9 cellular contexts compared by ENCODE assay signal in the genomic region with DNA sequence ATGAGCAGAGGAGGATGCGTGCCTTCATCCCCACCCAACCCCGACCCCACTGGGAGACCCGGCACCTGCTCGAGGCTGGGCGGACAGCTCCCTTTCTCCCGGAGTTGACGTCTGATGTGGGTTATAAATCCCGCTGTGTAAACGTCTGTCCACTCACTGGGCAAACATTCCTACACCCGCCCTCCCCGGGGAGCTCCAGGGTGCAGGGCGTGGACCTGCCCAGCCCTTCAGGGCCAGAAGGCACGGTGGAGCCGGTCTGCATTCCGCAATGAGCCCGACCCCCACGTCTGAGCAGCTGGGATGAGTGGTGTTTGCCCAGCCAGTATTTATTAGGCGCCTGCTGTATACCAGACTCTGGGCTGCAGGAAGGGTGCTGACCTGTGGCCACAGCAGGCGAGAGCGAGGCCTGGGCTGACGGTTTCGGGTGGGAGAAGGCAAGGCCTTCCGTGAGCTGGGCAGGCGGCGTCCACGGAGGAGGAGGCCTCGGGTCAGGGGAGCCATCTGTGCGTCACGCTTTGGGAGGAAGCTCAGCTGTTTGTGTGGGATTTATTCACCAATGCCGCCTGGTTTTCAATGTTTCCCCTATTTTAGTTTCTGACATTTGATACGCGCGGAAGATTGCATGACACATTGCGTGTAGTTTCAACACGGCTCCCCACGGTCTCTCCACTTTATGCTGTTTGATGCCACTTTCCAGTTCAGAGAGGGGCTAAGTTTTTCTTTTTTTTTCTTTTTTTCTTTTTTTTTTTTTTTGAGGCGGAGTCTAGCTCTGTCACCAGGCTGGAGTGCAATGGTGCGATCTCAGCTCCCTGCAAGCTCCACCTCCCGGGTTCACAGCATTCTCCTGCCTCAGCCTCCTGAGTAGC. TPM values are rescaled to one million over a fixed set of nuclear protein-coding genes. Genes with fewer than 3 reads are reported as not detected.
DNase-seq lines count a peak whose midpoint lies in the region; ATAC-seq lines count a peak whose summit lies in the region.
"Had no signal": no experiment of that assay in that cellular context is flagged by ENCODE, and none has a peak within 500 bp of the region (broad histone marks: within the 10 kb centered on the region; RNA-seq: fewer than 3 reads in every experiment).

No MANE protein-coding gene starts in this region.

- H3K27ac ChIP-seq in naive thymus-derived CD4-positive, alpha-beta T cell (ENCODE audit: low read depth, low read length): no peak overlapping the region
- H3K27ac ChIP-seq: thoracic aorta had no signal

- H3K9me3 Mint-ChIP-seq in naive thymus-derived CD4-positive, alpha-beta T cell: peaks cover 0 to 8% (median 0%) of the 10 kb centered on the region in 11 donors
- H3K9me3 Mint-ChIP-seq in activated CD4-positive, alpha-beta T cell treated with anti-CD3 and anti-CD28 coated beads for 36 hours (ENCODE audit: low read depth): no peaks in the 10 kb centered on the region

- H3K27me3 Mint-ChIP-seq in naive thymus-derived CD4-positive, alpha-beta T cell: peaks cover 0 to 3% (median 0%) of the 10 kb centered on the region in 5 donors
- H3K27me3 Mint-ChIP-seq in activated CD4-positive, alpha-beta T cell treated with anti-CD3 and anti-CD28 coated beads for 36 hours: no peaks in the 10 kb centered on the region

- no peaks in the 10 kb centered on the region for H3K36me3 Mint-ChIP-seq in naive thymus-derived CD4-positive, alpha-beta T cell
- no peaks in the 10 kb centered on the region for H3K36me3 Mint-ChIP-seq in activated CD4-positive, alpha-beta T cell treated with anti-CD3 and anti-CD28 coated beads for 36 hours (ENCODE audit: low read depth)

- no peaks in the 10 kb centered on the region for H3K4me1 Mint-ChIP-seq in naive thymus-derived CD4-positive, alpha-beta T cell
- peaks cover 3% of the 10 kb centered on the region for H3K4me1 Mint-ChIP-seq in activated CD4-positive, alpha-beta T cell treated with anti-CD3 and anti-CD28 coated beads for 36 hours

- intact Hi-C loops in naive thymus-derived CD4-positive, alpha-beta T cell (cut with micrococcal nuclease): no loop called here
- intact Hi-C loops in activated CD4-positive, alpha-beta T cell treated with anti-CD3 and anti-CD28 coated beads for 36 hours (cut with DNase I, micrococcal nuclease): no loop called here

- no peak overlapping the region for H3K27ac Mint-ChIP-seq in naive thymus-derived CD4-positive, alpha-beta T cell
- H3K27ac Mint-ChIP-seq in activated CD4-positive, alpha-beta T cell treated with anti-CD3 and anti-CD28 coated beads for 36 hours: no peak overlapping the region

- POLR2A ChIA-PET in naive thymus-derived CD4-positive, alpha-beta T cell (lab: Charles Lee): no interaction called here
- POLR2A ChIA-PET in activated CD4-positive, alpha-beta T cell treated with anti-CD3 and anti-CD28 coated beads for 36 hours (lab: Charles Lee): no interaction called here

- ATAC-seq in naive thymus-derived CD4-positive, alpha-beta T cell: peak; percentile 73
- no peak for ATAC-seq in activated CD4-positive, alpha-beta T cell treated with anti-CD3 and anti-CD28 coated beads for 36 hours

- H3K4me1 ChIP-seq in endocrine pancreas (ENCODE audit: control insufficient read depth, insufficient read depth, low read length): no peaks in the 10 kb centered on the region
- no peaks in the 10 kb centered on the region for H3K4me1 ChIP-seq in naive thymus-derived CD4-positive, alpha-beta T cell (ENCODE audit: control insufficient read depth in 2 of 2, insufficient read depth in 2 of 2, low read length in 2 of 2)

- H3K4me3 Mint-ChIP-seq in naive thymus-derived CD4-positive, alpha-beta T cell: no peak overlapping the region
- H3K4me3 Mint-ChIP-seq in activated CD4-positive, alpha-beta T cell treated with anti-CD3 and anti-CD28 coated beads for 36 hours: no peak overlapping the region

- H3K27me3 ChIP-seq in endocrine pancreas (ENCODE audit: control insufficient read depth, insufficient read depth, low read length): no peaks in the 10 kb centered on the region
- no peaks in the 10 kb centered on the region for H3K27me3 ChIP-seq in naive thymus-derived CD4-positive, alpha-beta T cell (ENCODE audit: control insufficient read depth in 2 of 2, insufficient read depth in 2 of 2, low read length in 2 of 2)

- H3K9me3 ChIP-seq in endocrine pancreas (ENCODE audit: control insufficient read depth, low read length): no peaks in the 10 kb centered on the region
- H3K9me3 ChIP-seq in naive thymus-derived CD4-positive, alpha-beta T cell (ENCODE audit: control insufficient read depth in 2 of 3, low read length in 3 of 3): peaks cover 0 to 9% (median 0%) of the 10 kb centered on the region in 3 experiments

- peak overlapping the region; percentile 49 for H3K9ac ChIP-seq in endocrine pancreas (ENCODE audit: control insufficient read depth, insufficient read depth, low read length)

- peaks cover 3% of the 10 kb centered on the region for H3K36me3 ChIP-seq in endocrine pancreas (ENCODE audit: control insufficient read depth, insufficient read depth, low read length)
- H3K36me3 ChIP-seq in naive thymus-derived CD4-positive, alpha-beta T cell (ENCODE audit: control insufficient read depth in 2 of 3, insufficient read depth in 3 of 3, low read length in 3 of 3): no peaks in the 10 kb centered on the region
- H3K36me3 ChIP-seq: thoracic aorta had no signal

- H3K4me3 ChIP-seq in endocrine pancreas (ENCODE audit: control insufficient read depth, insufficient read depth, low read length): peak overlapping the region; percentile 15
- no peak overlapping the region for H3K4me3 ChIP-seq in naive thymus-derived CD4-positive, alpha-beta T cell (ENCODE audit: low read length)
- H3K4me3 ChIP-seq: thoracic aorta had no signal

- peak; percentile 14 for DNase-seq in Ammon's horn (ENCODE audit: low spot score)
- DNase-seq in NCI-H1417 (lab: John Stamatoyannopoulos, UW): peak in 2 of 3 experiments; percentile 70 to 82
- DNase-seq in naive thymus-derived CD4-positive, alpha-beta T cell: no peak
- DNase-seq in central memory CD4-positive, alpha-beta T cell: no peak
- DNase-seq in activated CD4-positive, alpha-beta T cell treated with anti-CD3 and anti-CD28 coated beads for 36 hours: no peak
- DNase-seq in stimulated activated CD4-positive, alpha-beta T cell treated with anti-CD3 and anti-CD28 coated beads, Interleukin-4, amount 100 ng/mL, for 1 hour: no peak
- no peak for DNase-seq in OCI-M2 (lab: John Stamatoyannopoulos, UW; ENCODE audit: unreplicated experiment)

- CTCF ChIA-PET in naive thymus-derived CD4-positive, alpha-beta T cell (lab: Charles Lee): interaction anchor here (0.6 kb wide), 1 partner anchor 151 kb away, joined by 3 read pairs; no protein-coding TSS in a partner anchor
- CTCF ChIA-PET in activated CD4-positive, alpha-beta T cell treated with anti-CD3 and anti-CD28 coated beads for 36 hours (lab: Charles Lee): interaction anchor here (0.7 to 1.1 kb wide), 2 partner anchors 8 to 90 kb away, joined by 3 read pairs; partner anchors contain the start of gene RNF126

RNA-seq across cellular contexts. Expression of gene MISP, which starts 2.0 kb away (rescaled TPM):
- total RNA-seq in naive thymus-derived CD4-positive, alpha-beta T cell: not detected
- polyA plus RNA-seq in naive thymus-derived CD4-positive, alpha-beta T cell: not detected
- total RNA-seq in activated CD4-positive, alpha-beta T cell treated with anti-CD3 and anti-CD28 coated beads for 36 hours: under 1 TPM in 1 of 2 experiments, not detected in 1; 0.07 TPM

RNA-seq across cellular contexts. Expression of gene PALM, which starts 44.1 kb away (rescaled TPM):
- 1 to 10 TPM in 1 of 5 experiments, not detected in 4; 1.0 TPM for total RNA-seq in naive thymus-derived CD4-positive, alpha-beta T cell
- not detected for polyA plus RNA-seq in naive thymus-derived CD4-positive, alpha-beta T cell
- total RNA-seq in activated CD4-positive, alpha-beta T cell treated with anti-CD3 and anti-CD28 coated beads for 36 hours: under 1 TPM in 1 of 2 experiments, not detected in 1; 0.18 TPM

RNA-seq across cellular contexts. Expression of gene PTBP1, which starts 44.4 kb away (rescaled TPM):
- total RNA-seq in naive thymus-derived CD4-positive, alpha-beta T cell: 100 to 1,000 TPM; 313 to 524 (median 326) TPM
- 100 to 1,000 TPM; 113 to 227 TPM for polyA plus RNA-seq in naive thymus-derived CD4-positive, alpha-beta T cell
- 100 to 1,000 TPM; 584 to 738 TPM for total RNA-seq in activated CD4-positive, alpha-beta T cell treated with anti-CD3 and anti-CD28 coated beads for 36 hours

RNA-seq across cellular contexts. Expression of gene PRSS57, which starts 57.6 kb away (rescaled TPM):
- 1 to 10 TPM in 1 of 5 experiments, under 1 TPM in 1, not detected in 3; 0.27 to 2.1 TPM for total RNA-seq in naive thymus-derived CD4-positive, alpha-beta T cell
- polyA plus RNA-seq in naive thymus-derived CD4-positive, alpha-beta T cell: not detected
- not detected for total RNA-seq in activated CD4-positive, alpha-beta T cell treated with anti-CD3 and anti-CD28 coated beads for 36 hours
- total RNA-seq: thoracic aorta had no signal

Comparison
In these comparisons a context has a peak if more than half of its experiments do, and no peak if none do; other contexts are left out.
1. DNase-seq: peak in Ammon's horn (single experiment) and NCI-H1417 (2 of 3); none in naive thymus-derived CD4-positive, alpha-beta T cell (0 of 9), central memory CD4-positive, alpha-beta T cell (single experiment), activated CD4-positive, alpha-beta T cell treated with anti-CD3 and anti-CD28 coated beads for 36 hours (single experiment), stimulated activated CD4-positive, alpha-beta T cell treated with anti-CD3 and anti-CD28 coated beads, Interleukin-4, amount 100 ng/mL, for 1 hour (single experiment) and OCI-M2 (single experiment).